In genomic region chr9:76525196-76525595, GRCh38 we compare ENCODE assay signal across 16 cellular contexts.
DNase-seq lines count a peak whose midpoint lies in the region; ATAC-seq, FAIRE-seq and TF ChIP-seq lines count a peak whose summit lies in the region.
"Had no signal": no experiment of that assay in that cellular context is flagged by ENCODE, and none has a peak within 500 bp of the region (broad histone marks: within the 10 kb centered on the region; RNA-seq: fewer than 3 reads in every experiment).

No MANE protein-coding gene starts in this region.

- DNase-seq in MM.1S: peak; percentile 59
- peak; percentile 29 for DNase-seq in OCI-LY7 (ENCODE audit: low spot score)
- DNase-seq in effector CD8-positive, alpha-beta T cell (lab: John Stamatoyannopoulos, UW): no peak
- DNase-seq in GM12891 (ENCODE audit: insufficient read length, low spot score): no peak
- DNase-seq: C1 segment of cervical spinal cord; Caco-2; CD4-positive, CD25-positive, alpha-beta regulatory T cell; GDM1; GM23248; IMR-90 had no signal

- H3K9ac ChIP-seq in MM.1S (ENCODE audit: low read length): no peak overlapping the region
- H3K9ac ChIP-seq: GM23248 had no signal

- no peaks in the 10 kb centered on the region for H3K79me2 ChIP-seq in DOHH2 (ENCODE audit: control insufficient read depth, low read length)
- H3K79me2 ChIP-seq in MM.1S (ENCODE audit: low read length): no peaks in the 10 kb centered on the region
- H3K79me2 ChIP-seq in OCI-LY7 (ENCODE audit: insufficient read depth, low read depth, low read length): no peaks in the 10 kb centered on the region

- H3F3A ChIP-seq in DOHH2 (ENCODE audit: control insufficient read depth, insufficient read depth): no peaks in the 10 kb centered on the region
- H3F3A ChIP-seq in MM.1S (ENCODE audit: insufficient read depth, low read length): no peaks in the 10 kb centered on the region

- TF ChIP-seq CTCF in DOHH2 (IDR thresholded peaks at IDR 0.05; ENCODE audit: low read depth, low read length, poor library complexity, severe bottlenecking) (no peak), MM.1S (IDR thresholded peaks at IDR 0.05; ENCODE audit: low read length) (no peak), OCI-LY7 (conservative IDR thresholded peaks at IDR 0.05; ENCODE audit: low read length) (no peak)

- no peaks in the 10 kb centered on the region for H3K27me3 ChIP-seq in DOHH2 (ENCODE audit: control insufficient read depth, low read length)
- H3K27me3 ChIP-seq in MM.1S (replicated peaks; ENCODE audit: insufficient read depth, low read length): no peaks in the 10 kb centered on the region

- no peak for ATAC-seq in HG03571 (IDR thresholded peaks at IDR 0.05; ENCODE audit: unreplicated experiment)
- ATAC-seq: K562 had no signal

- H3K4me2 ChIP-seq in DOHH2 (ENCODE audit: low read length) (peak overlapping the region; percentile 13; the same call in 1 of the 2 replicates), MM.1S (ENCODE audit: low read depth, low read length) (no peak overlapping the region), OCI-LY7 (ENCODE audit: low read length) (no peak overlapping the region)

- H3K27ac ChIP-seq in DOHH2 (ENCODE audit: low read depth, low read length) (no peak overlapping the region), MM.1S (ENCODE audit: low read length) (no peak overlapping the region), OCI-LY7 (ENCODE audit: low read depth, low read length, poor library complexity, severe bottlenecking) (no peak overlapping the region)
- H3K27ac ChIP-seq: GM23248 had no signal

- no peaks in the 10 kb centered on the region for H3K36me3 ChIP-seq in DOHH2 (ENCODE audit: control insufficient read depth, low read length)
- H3K36me3 ChIP-seq in MM.1S (replicated peaks; ENCODE audit: insufficient read depth, low read length): no peaks in the 10 kb centered on the region
- H3K36me3 ChIP-seq in OCI-LY7 (ENCODE audit: insufficient read depth, low read length): no peaks in the 10 kb centered on the region; the same call in 1 of the 2 replicates
- H3K36me3 ChIP-seq: HAP-1 had no signal

- H3K9me3 ChIP-seq in DOHH2 (ENCODE audit: control insufficient read depth, insufficient read depth, low read length) (peaks cover 8% of the 10 kb centered on the region; the same call in 1 of the 2 replicates), MM.1S (replicated peaks; ENCODE audit: insufficient read depth, low read length) (no peaks in the 10 kb centered on the region), OCI-LY7 (ENCODE audit: low read length) (no peaks in the 10 kb centered on the region; the same call in 1 of the 2 replicates)
- H3K9me3 ChIP-seq: Caco-2, HAP-1 had no signal

- intact Hi-C loops in OCI-LY7 (cut with micrococcal nuclease; ENCODE audit: unreplicated experiment): no loop called here

- POLR2A ChIA-PET in OCI-LY7 (lab: Charles Lee): interaction anchor here (1.0 to 1.4 kb wide), 3 partner anchors 9 to 103 kb away, joined by 3 read pairs; no protein-coding TSS in a partner anchor

- no TSS peak for BruUV-seq in OCI-LY7 (replicated peaks; lab: Mats Ljungman, UMichigan)

- FAIRE-seq in GM12891 (lab: Jason Lieb, UNC): no peak
- FAIRE-seq: D721Med, HTR-8/SVneo, K562 had no signal

- H3K4me1 ChIP-seq in DOHH2 (ENCODE audit: control insufficient read depth, low read length): peaks cover 27% of the 10 kb centered on the region
- H3K4me1 ChIP-seq in MM.1S (ENCODE audit: low read length): no peaks in the 10 kb centered on the region
- peaks cover 3% of the 10 kb centered on the region for H3K4me1 ChIP-seq in OCI-LY7 (ENCODE audit: insufficient read depth, low read length, poor library complexity, severe bottlenecking)
- H3K4me1 ChIP-seq: Caco-2, HAP-1 had no signal

- CTCF ChIA-PET in OCI-LY7 (lab: Charles Lee; ENCODE audit: unreplicated experiment): no interaction called here

- H4K20me1 ChIP-seq in DOHH2 (ENCODE audit: control insufficient read depth, insufficient read depth, low read depth, low read length) (no peaks in the 10 kb centered on the region), MM.1S (ENCODE audit: insufficient read depth, low read length) (no peaks in the 10 kb centered on the region), OCI-LY7 (ENCODE audit: insufficient read depth, low read length) (no peaks in the 10 kb centered on the region)

- no peak overlapping the region for H2AFZ ChIP-seq in MM.1S (ENCODE audit: low read length)
- no peak overlapping the region for H2AFZ ChIP-seq in OCI-LY7 (ENCODE audit: low read length)
- H2AFZ ChIP-seq: GM23248 had no signal

- H3K4me3 ChIP-seq in DOHH2 (ENCODE audit: low read length) (no peak overlapping the region), MM.1S (ENCODE audit: low read length) (no peak overlapping the region), OCI-LY7 (ENCODE audit: low read depth, low read length, poor library complexity, severe bottlenecking) (no peak overlapping the region)
- H3K4me3 ChIP-seq: GM23248, HAP-1, K562 had no signal

- H3K9me2 ChIP-seq in DOHH2 (replicated peaks; ENCODE audit: control insufficient read depth, low read length) (no peaks in the 10 kb centered on the region), MM.1S (replicated peaks; ENCODE audit: insufficient read depth, low read length) (no peaks in the 10 kb centered on the region), OCI-LY7 (ENCODE audit: insufficient read depth, low read length) (no peaks in the 10 kb centered on the region)

- no peak for TF ChIP-seq POLR2A in GM12891 (IDR thresholded peaks at IDR 0.05; ENCODE audit: low read depth, low read length)

TF ChIP-seq in GM12891, 5 proteins besides CTCF, POLR2A, EP300 and RAD21:
- TF ChIP-seq TAF1 (IDR thresholded peaks at IDR 0.05; ENCODE audit: low read depth, low read length) (no peak), SPI1 (IDR thresholded peaks at IDR 0.05; ENCODE audit: low read depth, low read length) (no peak), POU2F2 (IDR thresholded peaks at IDR 0.05; ENCODE audit: low read depth, low read length) (no peak)

Comparison
In these comparisons a context has a peak if more than half of its experiments do, and no peak if none do; other contexts are left out.
1. DNase-seq: peak in MM.1S (single experiment) and OCI-LY7 (single experiment); none in effector CD8-positive, alpha-beta T cell (single experiment) and GM12891 (single experiment).